ENCODE assay signal across 12 cellular contexts in the genomic region with DNA sequence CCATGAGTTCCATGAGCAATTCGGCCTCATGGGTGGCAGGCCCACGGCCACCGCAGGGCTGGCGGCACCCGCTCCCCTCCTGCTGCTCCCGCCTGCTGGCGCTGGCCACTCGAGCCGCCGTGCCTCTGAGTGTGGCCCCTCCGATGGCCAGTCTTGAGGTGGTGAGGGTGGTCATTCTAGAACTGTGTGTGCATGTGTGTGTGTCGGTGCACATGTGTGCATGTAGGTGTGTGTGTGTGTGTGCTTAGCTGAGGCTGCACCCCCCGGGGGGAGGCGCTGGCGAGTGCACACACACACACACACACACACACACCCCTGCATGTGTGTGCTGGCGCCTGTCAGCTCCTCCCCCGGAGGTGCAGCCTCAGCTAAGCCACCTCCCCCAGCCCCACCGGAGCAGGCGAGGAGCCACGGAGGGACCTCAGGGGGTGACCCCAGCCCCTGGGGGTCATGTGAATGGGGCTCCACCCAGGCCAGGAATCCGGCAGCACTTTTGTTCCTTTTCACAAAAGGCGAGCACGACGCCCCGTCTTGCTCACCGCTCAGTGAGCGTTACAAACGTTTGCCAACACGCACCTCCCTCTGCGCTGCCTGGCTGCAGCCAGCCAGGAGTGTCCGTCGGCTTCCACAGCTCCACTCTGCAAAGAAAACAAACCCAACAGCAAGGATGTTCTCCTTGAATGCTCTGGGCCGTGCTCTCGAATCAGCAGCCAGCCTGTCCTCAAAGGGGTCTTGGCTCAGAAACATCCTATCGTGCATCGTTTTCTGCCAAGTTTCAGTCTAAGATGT. TPM values are rescaled to one million over a fixed set of nuclear protein-coding genes. Genes with fewer than 3 reads are reported as not detected.
DNase-seq lines count a peak whose midpoint lies in the region; ATAC-seq and TF ChIP-seq lines count a peak whose summit lies in the region.
"Had no signal": no experiment of that assay in that cellular context is flagged by ENCODE, and none has a peak within 500 bp of the region (broad histone marks: within the 10 kb centered on the region; RNA-seq: fewer than 3 reads in every experiment).

No MANE protein-coding gene starts in this region.

- DNase-seq in NB4 (ENCODE audit: low read depth) = peak; percentile 70
- DNase-seq in epithelial cell of esophagus (ENCODE audit: low read depth) = peak; percentile 62
- DNase-seq in naive thymus-derived CD4-positive, alpha-beta T cell = no peak
- no peak for DNase-seq in NCI-H187 treated with DMSO at 0.1 percent for 48 hours (lab: John Stamatoyannopoulos, UW)
- no peak for DNase-seq in immature natural killer cell
- DNase-seq: activated naive CD4-positive, alpha-beta T cell treated with anti-CD3 and anti-CD28 coated beads, Interleukin-2, amount 10 ng/mL, durations not matched to agents 7 days and 5 days; NCI-H510A treated with DMSO at 0.1 percent for 48 hours had no signal

- peak overlapping the region in 6 of 10 donors; percentile 27 to 71 (median 39) for H3K4me3 Mint-ChIP-seq in naive thymus-derived CD4-positive, alpha-beta T cell
- peak overlapping the region in 1 of 5 donors; percentile 15 for H3K4me3 Mint-ChIP-seq in immature natural killer cell
- H3K4me3 Mint-ChIP-seq: activated naive CD4-positive, alpha-beta T cell treated with anti-CD3 and anti-CD28 coated beads, Interleukin-2, amount 10 ng/mL, durations not matched to agents 7 days and 5 days; stimulated activated memory B cell treated with anti-CD40 and anti-IgM and Interleukin-4, amounts not matched to agents 10 μg/mL and 1 μg/mL and 100 μg/mL, for 72 hours had no signal

- no peaks in the 10 kb centered on the region for H3K9me3 ChIP-seq in BLaER1 treated with 17β-estradiol and CSF1 and Interleukin-3, amounts not matched to agents 10 nM and 100 nM (replicated peaks in 1 of 11)
- no peaks in the 10 kb centered on the region for H3K9me3 ChIP-seq in naive thymus-derived CD4-positive, alpha-beta T cell (ENCODE audit: control insufficient read depth in 2 of 3, low read length in 3 of 3)
- H3K9me3 ChIP-seq: psoas muscle had no signal

- H3K4me1 ChIP-seq in BLaER1 treated with 17β-estradiol and CSF1 and Interleukin-3, amounts not matched to agents 10 nM and 100 nM = peaks cover 11 to 44% (median 29%) of the 10 kb centered on the region in 10 experiments
- no peaks in the 10 kb centered on the region for H3K4me1 ChIP-seq in naive thymus-derived CD4-positive, alpha-beta T cell (ENCODE audit: control insufficient read depth in 2 of 2, insufficient read depth in 2 of 2, low read length in 2 of 2)
- H3K4me1 ChIP-seq: psoas muscle had no signal

- no peak for ATAC-seq in naive thymus-derived CD4-positive, alpha-beta T cell
- ATAC-seq in GM18517 (IDR thresholded peaks at IDR 0.05; ENCODE audit: unreplicated experiment) = no peak
- ATAC-seq in HG03457 (IDR thresholded peaks at IDR 0.05; ENCODE audit: unreplicated experiment) = no peak
- ATAC-seq: psoas muscle; stimulated activated memory B cell treated with anti-CD40 and anti-IgM and Interleukin-4, amounts not matched to agents 10 μg/mL and 1 μg/mL and 100 μg/mL, for 72 hours had no signal

- TF ChIP-seq CTCF in NB4 (IDR thresholded peaks at IDR 0.05; ENCODE audit: low read depth, low read length) (no peak), epithelial cell of esophagus (IDR thresholded peaks at IDR 0.05; ENCODE audit: insufficient read depth, low read depth, low read length, missing control alignments) (no peak)

- H3K4me2 ChIP-seq in BLaER1 treated with 17β-estradiol and CSF1 and Interleukin-3, amounts not matched to agents 10 nM and 100 nM = peak overlapping the region; percentile 14 to 75 (median 63)

- intact Hi-C loops in naive thymus-derived CD4-positive, alpha-beta T cell (cut with micrococcal nuclease) = no loop called here

- H3K36me3 Mint-ChIP-seq in naive thymus-derived CD4-positive, alpha-beta T cell = no peaks in the 10 kb centered on the region
- no peaks in the 10 kb centered on the region for H3K36me3 Mint-ChIP-seq in immature natural killer cell
- H3K36me3 Mint-ChIP-seq: activated naive CD4-positive, alpha-beta T cell treated with anti-CD3 and anti-CD28 coated beads, Interleukin-2, amount 10 ng/mL, durations not matched to agents 7 days and 5 days; stimulated activated memory B cell treated with anti-CD40 and anti-IgM and Interleukin-4, amounts not matched to agents 10 μg/mL and 1 μg/mL and 100 μg/mL, for 72 hours had no signal

- H3K4me1 Mint-ChIP-seq in naive thymus-derived CD4-positive, alpha-beta T cell = peaks cover 0 to 4% (median 0%) of the 10 kb centered on the region in 7 donors
- H3K4me1 Mint-ChIP-seq in immature natural killer cell = peaks cover 0 to 2% of the 10 kb centered on the region in 2 donors
- H3K4me1 Mint-ChIP-seq: activated naive CD4-positive, alpha-beta T cell treated with anti-CD3 and anti-CD28 coated beads, Interleukin-2, amount 10 ng/mL, durations not matched to agents 7 days and 5 days; stimulated activated memory B cell treated with anti-CD40 and anti-IgM and Interleukin-4, amounts not matched to agents 10 μg/mL and 1 μg/mL and 100 μg/mL, for 72 hours had no signal

- H4K20me1 ChIP-seq in BLaER1 treated with 17β-estradiol and CSF1 and Interleukin-3, amounts not matched to agents 10 nM and 100 nM = peaks cover 0 to 14% (median 0%) of the 10 kb centered on the region in 11 experiments; a peak in 6 of 22 replicates

- H3K4me3 ChIP-seq in BLaER1 treated with 17β-estradiol and CSF1 and Interleukin-3, amounts not matched to agents 10 nM and 100 nM = no peak overlapping the region
- H3K4me3 ChIP-seq in NB4 (ENCODE audit: low read depth, low read length) (no peak overlapping the region), epithelial cell of esophagus (ENCODE audit: low read length) (no peak overlapping the region)
- H3K4me3 ChIP-seq in naive thymus-derived CD4-positive, alpha-beta T cell (ENCODE audit: low read length) = no peak overlapping the region
- H3K4me3 ChIP-seq: psoas muscle had no signal

- POLR2A ChIA-PET in naive thymus-derived CD4-positive, alpha-beta T cell (lab: Charles Lee) = no interaction called here

- peaks cover 0 to 1% (median 0%) of the 10 kb centered on the region in 11 donors for H3K9me3 Mint-ChIP-seq in naive thymus-derived CD4-positive, alpha-beta T cell
- H3K9me3 Mint-ChIP-seq in immature natural killer cell = no peaks in the 10 kb centered on the region

- H3K27me3 ChIP-seq in BLaER1 treated with 17β-estradiol and CSF1 and Interleukin-3, amounts not matched to agents 10 nM and 100 nM = peaks cover 36 to 53% (median 46%) of the 10 kb centered on the region in 11 experiments
- H3K27me3 ChIP-seq in naive thymus-derived CD4-positive, alpha-beta T cell (ENCODE audit: control insufficient read depth in 2 of 2, insufficient read depth in 2 of 2, low read length in 2 of 2) = no peaks in the 10 kb centered on the region

- CTCF ChIA-PET in naive thymus-derived CD4-positive, alpha-beta T cell (lab: Charles Lee) = interaction anchor here (0.7 kb wide), 1 partner anchor 10 kb away, joined by 4 read pairs; no protein-coding TSS in a partner anchor

- peaks cover 0 to 24% (median 9%) of the 10 kb centered on the region in 5 donors for H3K27me3 Mint-ChIP-seq in naive thymus-derived CD4-positive, alpha-beta T cell
- peaks cover 0 to 4% (median 4%) of the 10 kb centered on the region in 3 donors for H3K27me3 Mint-ChIP-seq in immature natural killer cell (ENCODE audit: low read depth in 3 of 3)

- H3K9ac ChIP-seq in BLaER1 treated with 17β-estradiol and CSF1 and Interleukin-3, amounts not matched to agents 10 nM and 100 nM = peak overlapping the region in 4 of 11 experiments; percentile 13 to 56 (median 20); a peak in 3 of 22 replicates

- no peak for TF ChIP-seq POLR2A in NB4 (IDR thresholded peaks at IDR 0.05; ENCODE audit: extremely low read depth, insufficient read length)

- H3K36me3 ChIP-seq in BLaER1 treated with 17β-estradiol and CSF1 and Interleukin-3, amounts not matched to agents 10 nM and 100 nM = no peaks in the 10 kb centered on the region
- no peaks in the 10 kb centered on the region for H3K36me3 ChIP-seq in naive thymus-derived CD4-positive, alpha-beta T cell (ENCODE audit: control insufficient read depth in 2 of 3, insufficient read depth in 3 of 3, low read length in 3 of 3)

- H3K27ac Mint-ChIP-seq in naive thymus-derived CD4-positive, alpha-beta T cell = no peak overlapping the region
- no peak overlapping the region for H3K27ac Mint-ChIP-seq in immature natural killer cell
- H3K27ac Mint-ChIP-seq: activated naive CD4-positive, alpha-beta T cell treated with anti-CD3 and anti-CD28 coated beads, Interleukin-2, amount 10 ng/mL, durations not matched to agents 7 days and 5 days; stimulated activated memory B cell treated with anti-CD40 and anti-IgM and Interleukin-4, amounts not matched to agents 10 μg/mL and 1 μg/mL and 100 μg/mL, for 72 hours had no signal

- no peak overlapping the region for H3K27ac ChIP-seq in BLaER1 treated with 17β-estradiol and CSF1 and Interleukin-3, amounts not matched to agents 10 nM and 100 nM
- H3K27ac ChIP-seq in naive thymus-derived CD4-positive, alpha-beta T cell (ENCODE audit: low read depth, low read length) = no peak overlapping the region
- H3K27ac ChIP-seq: psoas muscle had no signal

RNA-seq across cellular contexts. Expression of gene FGFRL1, which starts 29.9 kb away (rescaled TPM):
- 10 to 100 TPM; 10.6 to 28.1 (median 22.0) TPM for total RNA-seq in naive thymus-derived CD4-positive, alpha-beta T cell
- 1 to 10 TPM in 1 of 2 donors, under 1 TPM in 1; 0.45 to 1.7 TPM for polyA plus RNA-seq in naive thymus-derived CD4-positive, alpha-beta T cell
- polyA plus RNA-seq in immature natural killer cell = under 1 TPM in 2 of 3 donors, not detected in 1; 0.19 to 0.30 TPM

RNA-seq across cellular contexts. Expression of gene SLC26A1, which starts 48.1 kb away (rescaled TPM):
- 1 to 10 TPM in 1 of 5 experiments, under 1 TPM in 2, not detected in 2; 0.16 to 1.1 (median 0.46) TPM for total RNA-seq in naive thymus-derived CD4-positive, alpha-beta T cell
- 1 to 10 TPM; 2.0 to 2.3 TPM for polyA plus RNA-seq in naive thymus-derived CD4-positive, alpha-beta T cell
- under 1 TPM in 2 of 3 donors, not detected in 1; 0.52 to 0.77 TPM for polyA plus RNA-seq in immature natural killer cell

RNA-seq across cellular contexts. Expression of gene IDUA, which starts 54.5 kb away (rescaled TPM):
- total RNA-seq in naive thymus-derived CD4-positive, alpha-beta T cell = 10 to 100 TPM; 42.3 to 72.4 (median 65.8) TPM
- 10 to 100 TPM in 1 of 2 donors, 1 to 10 TPM in 1; 8.3 to 18.1 TPM for polyA plus RNA-seq in naive thymus-derived CD4-positive, alpha-beta T cell
- 10 to 100 TPM in 1 of 3 donors, 1 to 10 TPM in 2; 5.6 to 12.2 (median 6.3) TPM for polyA plus RNA-seq in immature natural killer cell

Comparison
In these comparisons a context has a peak if more than half of its experiments do, and no peak if none do; other contexts are left out.
1. DNase-seq: peak in NB4 (single experiment) and epithelial cell of esophagus (single experiment); none in naive thymus-derived CD4-positive, alpha-beta T cell (0 of 9), NCI-H187 treated with DMSO at 0.1 percent for 48 hours (single experiment) and immature natural killer cell (0 of 3).